ENCODE assay signal across 14 cellular contexts in the genomic region with DNA sequence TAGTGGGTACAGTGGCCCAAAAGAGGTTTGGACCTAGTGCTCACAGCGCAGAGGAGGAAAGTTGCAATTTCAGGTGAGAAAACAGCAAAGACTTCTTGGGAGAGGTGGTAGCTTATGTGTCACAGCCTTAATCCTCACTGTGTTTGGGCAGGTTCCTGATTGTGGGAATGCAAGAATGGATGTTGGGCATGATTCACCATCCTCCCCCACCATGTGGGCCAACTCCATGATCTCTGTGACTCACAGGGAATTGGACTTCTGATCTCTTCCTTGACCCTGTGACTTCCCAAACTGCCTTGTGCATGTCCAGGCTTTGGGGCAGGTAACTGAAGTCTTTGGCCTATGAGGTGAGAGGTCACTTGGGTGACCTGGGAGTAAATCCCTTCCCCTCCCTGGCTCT. TPM values are rescaled to one million over a fixed set of nuclear protein-coding genes. Genes with fewer than 3 reads are reported as not detected.
DNase-seq lines count a peak whose midpoint lies in the region; ATAC-seq, FAIRE-seq and TF ChIP-seq lines count a peak whose summit lies in the region.
"Had no signal": no experiment of that assay in that cellular context is flagged by ENCODE, and none has a peak within 500 bp of the region (broad histone marks: within the 10 kb centered on the region; RNA-seq: fewer than 3 reads in every experiment).

No MANE protein-coding gene starts in this region.

- no peaks in the 10 kb centered on the region for H3K9me3 Mint-ChIP-seq in progenitor cell of endocrine pancreas (ENCODE audit: low read depth)
- H3K9me3 Mint-ChIP-seq: activated T-cell treated with anti-CD3 and anti-CD28 coated beads, Interleukin-2, amount 50 U/mL, for 72 hours had no signal

- peak overlapping the region; percentile 95 for H3K4me3 Mint-ChIP-seq in progenitor cell of endocrine pancreas (ENCODE audit: low read depth)

- H3K79me2 ChIP-seq in endothelial cell of umbilical vein (ENCODE audit: control insufficient read depth, insufficient read depth, low read length) = peaks cover 29% of the 10 kb centered on the region

- no peaks in the 10 kb centered on the region for H4K20me1 ChIP-seq in endothelial cell of umbilical vein (replicated peaks; ENCODE audit: control insufficient read depth, extremely low read depth, insufficient read depth, low read length)

- no peaks in the 10 kb centered on the region for H3K9me1 ChIP-seq in endothelial cell of umbilical vein (replicated peaks; ENCODE audit: control insufficient read depth, extremely low read depth, insufficient read depth, low read length)

- peaks cover 15% of the 10 kb centered on the region for H3K4me1 Mint-ChIP-seq in progenitor cell of endocrine pancreas (ENCODE audit: low read depth)

- H3K27me3 Mint-ChIP-seq in progenitor cell of endocrine pancreas = peaks cover 33% of the 10 kb centered on the region

- intact Hi-C loops in endothelial cell of umbilical vein (cut with micrococcal nuclease) = loop anchor here (5.0 to 10.0 kb wide), 3 partner anchors 132 to 238 kb away; a partner anchor contains a TSS

- dilution Hi-C loops in endothelial cell of umbilical vein (cut with MboI; ENCODE audit: extremely low pct_ligation_motif_present, low sequenced_read_pairs) = no loop called here

- FAIRE-seq in endothelial cell of umbilical vein (lab: Jason Lieb, UNC) = peak; percentile 91

- H3K4me3 ChIP-seq in endothelial cell of umbilical vein (replicated peaks in 1 of 3; ENCODE audit: insufficient read depth in 1 of 3, low read depth in 1 of 3, low read length in 3 of 3) = no peak overlapping the region

- no peak overlapping the region for H3K9ac ChIP-seq in endothelial cell of umbilical vein (replicated peaks; ENCODE audit: extremely low read depth, insufficient read depth, low read length)

- peak; percentile 89 for DNase-seq in ELR (ENCODE audit: low read depth)
- peak; percentile 57 for DNase-seq in LoVo (ENCODE audit: low spot score)
- peak; percentile 33 for DNase-seq in endothelial cell of umbilical vein (ENCODE audit: low read depth, low spot score)
- no peak for DNase-seq in progenitor cell of endocrine pancreas (ENCODE audit: low spot score, unreplicated experiment)
- DNase-seq in NCI-H2029 treated with DMSO at 0.1 percent for 48 hours (lab: John Stamatoyannopoulos, UW) = no peak
- DNase-seq in cerebellum (ENCODE audit: low spot score) = no peak
- DNase-seq in DMS153 (lab: John Stamatoyannopoulos, UW) = no peak
- DNase-seq: activated T-cell treated with anti-CD3 and anti-CD28 coated beads, Interleukin-2, amount 50 U/mL, for 72 hours; hippocampal formation; NCI-H1694 treated with DMSO at 0.1 percent for 48 hours; stimulated activated CD4-positive, alpha-beta T cell treated with anti-CD3 and anti-CD28 coated beads, Interleukin-15, amount 100 ng/mL, for 24 hours; stimulated activated naive CD8-positive, alpha-beta T cell treated with anti-CD3 and anti-CD28 coated beads, Interleukin-15, Interleukin-2, amounts not matched to agents 100 U/mL and 50 U/mL, for 24 hours; T-helper 9 cell had no signal

- POLR2A ChIA-PET in endothelial cell of umbilical vein (lab: Charles Lee) = no interaction called here

- ATAC-seq in HG02588 (IDR thresholded peaks at IDR 0.05; ENCODE audit: unreplicated experiment) = no peak
- ATAC-seq: activated T-cell treated with anti-CD3 and anti-CD28 coated beads, Interleukin-2, amount 50 U/mL, for 72 hours; stimulated activated naive CD8-positive, alpha-beta T cell treated with anti-CD3 and anti-CD28 coated beads, Interleukin-15, Interleukin-2, amounts not matched to agents 100 U/mL and 50 U/mL, for 24 hours had no signal

- no peak overlapping the region for H2AFZ ChIP-seq in endothelial cell of umbilical vein (ENCODE audit: low read depth, low read length)

- H3K36me3 Mint-ChIP-seq in progenitor cell of endocrine pancreas (ENCODE audit: insufficient read depth) = peaks cover under 1% of the 10 kb centered on the region

- H3K4me1 ChIP-seq in endothelial cell of umbilical vein (ENCODE audit: control insufficient read depth, extremely low read depth, insufficient read depth, low read length) = peaks cover 27% of the 10 kb centered on the region

- no peaks in the 10 kb centered on the region for H3K36me3 ChIP-seq in endothelial cell of umbilical vein (ENCODE audit: control insufficient read depth in 2 of 2, extremely low read depth in 1 of 2, insufficient read depth in 2 of 2, low read length in 2 of 2)

- BruUV-seq in endothelial cell of umbilical vein (replicated peaks; lab: Mats Ljungman, UMichigan) = no TSS peak

- H3K27ac ChIP-seq in endothelial cell of umbilical vein (ENCODE audit: insufficient read depth, low read depth, low read length) = no peak overlapping the region

- H3K9me3 ChIP-seq in endothelial cell of umbilical vein (replicated peaks; ENCODE audit: control insufficient read depth, insufficient read depth, low read length) = no peaks in the 10 kb centered on the region

- CTCF ChIA-PET in endothelial cell of umbilical vein (lab: Charles Lee) = no interaction called here

- no peak overlapping the region for H3K27ac Mint-ChIP-seq in progenitor cell of endocrine pancreas
- H3K27ac Mint-ChIP-seq: activated T-cell treated with anti-CD3 and anti-CD28 coated beads, Interleukin-2, amount 50 U/mL, for 72 hours had no signal

- no peak overlapping the region for H3K4me2 ChIP-seq in endothelial cell of umbilical vein (ENCODE audit: insufficient read depth, low read length)

- TF ChIP-seq CTCF in endothelial cell of umbilical vein (IDR thresholded peaks at IDR 0.05; ENCODE audit: extremely low read depth in 1 of 2, insufficient read depth in 1 of 2, low read depth in 1 of 2, low read length in 2 of 2) = no peak
- TF ChIP-seq CTCF in progenitor cell of endocrine pancreas (IDR thresholded peaks at IDR 0.05; ENCODE audit: unreplicated experiment) = no peak

- no peak for TF ChIP-seq POLR2A in endothelial cell of umbilical vein (IDR thresholded peaks at IDR 0.05; ENCODE audit: low read depth, low read length)

- no peaks in the 10 kb centered on the region for H3K27me3 ChIP-seq in endothelial cell of umbilical vein (ENCODE audit: control insufficient read depth in 2 of 2, insufficient read depth in 2 of 2, low read length in 2 of 2)

TF ChIP-seq in endothelial cell of umbilical vein, 7 proteins besides CTCF, POLR2A, EP300 and RAD21:
- TF ChIP-seq POLR2AphosphoS5 (IDR thresholded peaks at IDR 0.05; ENCODE audit: insufficient read depth, low read depth, low read length) (no peak), FOS (IDR thresholded peaks at IDR 0.05; ENCODE audit: borderline replicate concordance, insufficient read depth, low read length) (peak; percentile 91), GATA2 (IDR thresholded peaks at IDR 0.05; ENCODE audit: insufficient read depth, insufficient read length, low read depth, low read length) (peak; percentile 12), EZH2 (IDR thresholded peaks at IDR 0.05; ENCODE audit: borderline replicate concordance, low read depth, low read length, severe bottlenecking) (no peak), JUN (IDR thresholded peaks at IDR 0.05; ENCODE audit: borderline replicate concordance, insufficient read depth, insufficient read length, low read depth) (peak; percentile 9), MYC (IDR thresholded peaks at IDR 0.05; ENCODE audit: low read depth, low read length) (peak; percentile 30)
- TF ChIP-seq, protein P1, sequence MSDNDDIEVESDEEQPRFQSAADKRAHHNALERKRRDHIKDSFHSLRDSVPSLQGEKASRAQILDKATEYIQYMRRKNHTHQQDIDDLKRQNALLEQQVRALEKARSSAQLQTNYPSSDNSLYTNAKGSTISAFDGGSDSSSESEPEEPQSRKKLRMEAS (IDR thresholded peaks at IDR 0.05; ENCODE audit: insufficient read depth, insufficient read length) = no peak

RNA-seq across cellular contexts. Expression of a gene that starts 1.8 kb away (rescaled TPM):
- 20.9 and 24.2 TPM in 2 replicates for total RNA-seq in endothelial cell of umbilical vein
- 19.7 and 21.9 TPM in 2 replicates for polyA plus RNA-seq in endothelial cell of umbilical vein
- polyA plus RNA-seq in endothelial cell of umbilical vein (2011; cell fraction: cytosol; rRNA removed) = 17.6 and 19.9 TPM in 2 replicates
- 14.8 and 15.5 TPM in 2 replicates for polyA plus RNA-seq in endothelial cell of umbilical vein (2011; cell fraction: nucleus; rRNA removed)
- polyA plus RNA-seq in endothelial cell of umbilical vein (2012) = 18.2 and 18.4 TPM in 2 replicates
- 13.4 and 17.2 TPM in 2 replicates for polyA minus RNA-seq in endothelial cell of umbilical vein
- 0.41 TPM for polyA minus RNA-seq in endothelial cell of umbilical vein (2011; cell fraction: cytosol; rRNA and poly(A)+ RNA removed)
- polyA minus RNA-seq in endothelial cell of umbilical vein (2011; cell fraction: nucleus; rRNA and poly(A)+ RNA removed) = 20.7 and 22.8 TPM in 2 replicates
- 10.5 and 11.4 TPM in 2 replicates for total RNA-seq in progenitor cell of endocrine pancreas
- 27.9 TPM for total RNA-seq in cerebellum

Comparison
In these comparisons a context has a peak if more than half of its experiments do, and no peak if none do; other contexts are left out.
1. DNase-seq: peak in ELR (single experiment), LoVo (single experiment) and endothelial cell of umbilical vein (single experiment); none in progenitor cell of endocrine pancreas (single experiment), NCI-H2029 treated with DMSO at 0.1 percent for 48 hours (single experiment), cerebellum (single experiment) and DMS153 (single experiment).